8 cellular contexts compared by ENCODE assay signal in genomic region chr3:136750209-136750921, GRCh38. TPM values are rescaled to one million over a fixed set of nuclear protein-coding genes. Genes with fewer than 3 reads are reported as not detected.
DNase-seq lines count a peak whose midpoint lies in the region; ATAC-seq and TF ChIP-seq lines count a peak whose summit lies in the region.

No MANE protein-coding gene starts in this region.

- H3K27ac ChIP-seq in body of pancreas (peak overlapping the region; percentile 25 to 99 (median 96)), lung (ENCODE audit: low read depth in 1 of 2, low read length in 1 of 2) (peak overlapping the region; percentile 85 to 97), upper lobe of right lung (peak overlapping the region; percentile 98)

- TF ChIP-seq CTCF in body of pancreas (IDR thresholded peaks at IDR 0.05): no peak
- TF ChIP-seq CTCF in lung (IDR thresholded peaks at IDR 0.05; ENCODE audit: control extremely low read depth, extremely low read depth): no peak
- no peak for TF ChIP-seq CTCF in upper lobe of right lung (IDR thresholded peaks at IDR 0.05)

- H3K4me1 ChIP-seq in body of pancreas (peaks cover 36% of the 10 kb centered on the region), lung (ENCODE audit: control insufficient read depth in 2 of 2, insufficient read depth in 2 of 2, low read length in 2 of 2) (peaks cover 6 to 12% of the 10 kb centered on the region in 2 donors), upper lobe of right lung (peaks cover 47% of the 10 kb centered on the region)

- ATAC-seq in body of pancreas: no peak
- ATAC-seq in lung (ENCODE audit: insufficient read depth, low FRiP score): no peak
- ATAC-seq in upper lobe of right lung: no peak

- H3K36me3 ChIP-seq in body of pancreas (replicated peaks in 1 of 2; ENCODE audit: insufficient read depth in 1 of 2, low read depth in 2 of 2) (no peaks in the 10 kb centered on the region), lung (ENCODE audit: control insufficient read depth in 2 of 2, insufficient read depth in 2 of 2, low read length in 2 of 2) (peaks cover 0 to 1% of the 10 kb centered on the region in 2 donors), upper lobe of right lung (no peaks in the 10 kb centered on the region)

- TF ChIP-seq POLR2A in body of pancreas (IDR thresholded peaks at IDR 0.05): no peak

- no peaks in the 10 kb centered on the region for H3K9me3 ChIP-seq in body of pancreas
- H3K9me3 ChIP-seq in lung (ENCODE audit: control insufficient read depth in 2 of 2, insufficient read depth in 1 of 2, low read length in 1 of 2): no peaks in the 10 kb centered on the region
- H3K9me3 ChIP-seq in upper lobe of right lung: no peaks in the 10 kb centered on the region

- no peaks in the 10 kb centered on the region for H3K27me3 ChIP-seq in body of pancreas
- H3K27me3 ChIP-seq in lung (ENCODE audit: control insufficient read depth, insufficient read depth): no peaks in the 10 kb centered on the region
- no peaks in the 10 kb centered on the region for H3K27me3 ChIP-seq in upper lobe of right lung

- H3K4me3 ChIP-seq in body of pancreas (no peak overlapping the region), lung (no peak overlapping the region), upper lobe of right lung (peak overlapping the region; percentile 68)

- 2 to 4% methylated on average over 8 of the region's 8 CpGs for WGBS in body of pancreas, 2 donors
- WGBS in lung, 2 donors: 5 to 8% methylated on average over 8 of the region's 8 CpGs

- intact Hi-C loops in body of pancreas (cut with DNase I) (no loop called here), upper lobe of right lung (cut with DNase I) (loop anchor here (10.0 kb wide), 1 partner anchor 264 kb away; no protein-coding TSS in a partner anchor)

- DNase-seq in DMS 273 (lab: John Stamatoyannopoulos, UW; ENCODE audit: unreplicated experiment) (peak; percentile 65), M059J (ENCODE audit: low read depth) (peak; percentile 50), body of pancreas (no peak), lung (ENCODE audit: low spot score) (no peak), upper lobe of right lung (no peak), NCI-H2227 (lab: John Stamatoyannopoulos, UW; ENCODE audit: unreplicated experiment) (no peak), DMS53 treated with DMSO at 0.1 percent for 48 hours (lab: John Stamatoyannopoulos, UW; ENCODE audit: unreplicated experiment) (no peak)
- no peak for DNase-seq in stimulated activated CD4-positive, alpha-beta T cell treated with anti-CD3 and anti-CD28 coated beads, Interleukin-15, amount 100 ng/mL, for 24 hours

RNA-seq across cellular contexts. Expression of gene STAG1, which starts 1.8 kb away (rescaled TPM):
- 24.9 and 31.6 TPM in 2 replicates for total RNA-seq in M059J (2014; rRNA removed; shearing (Covaris generic))
- total RNA-seq in body of pancreas: 10 to 100 TPM; 26.2 to 28.3 TPM
- 10 to 100 TPM; 29.4 to 90.0 TPM for total RNA-seq in lung
- polyA plus RNA-seq in lung: 10 to 100 TPM in 1 of 2 donors, 1 to 10 TPM in 1; 8.1 to 11.7 TPM
- total RNA-seq in upper lobe of right lung: 40.8 TPM

Comparison
In these comparisons a context has a peak if more than half of its experiments do, and no peak if none do; other contexts are left out.
1. DNase-seq: peak in DMS 273 (single experiment) and M059J (single experiment); none in body of pancreas (0 of 4), lung (single experiment), upper lobe of right lung (single experiment), NCI-H2227 (single experiment), DMS53 treated with DMSO at 0.1 percent for 48 hours (single experiment) and stimulated activated CD4-positive, alpha-beta T cell treated with anti-CD3 and anti-CD28 coated beads, Interleukin-15, amount 100 ng/mL, for 24 hours (single experiment).
2. Peak in every context shown above with its lines, with median percentiles within 50 percentile points of each other: H3K27ac ChIP-seq.